16 cellular contexts compared by ENCODE assay signal in genomic region chr10:36473122-36473521, GRCh38.
"Had no signal": no experiment of that assay in that cellular context is flagged by ENCODE, and none has a peak within 500 bp of the region (broad histone marks: within the 10 kb centered on the region; RNA-seq: fewer than 3 reads in every experiment).

No MANE protein-coding gene starts in this region.

- H3K9me3 ChIP-seq: MG63, SK-N-SH had no signal

- H3K36me3 ChIP-seq: MG63 had no signal

- H3K27me3 ChIP-seq: MG63 had no signal

- H3K27ac ChIP-seq: RWPE1 had no signal

- H3K9me2 ChIP-seq: SK-N-SH had no signal

- H3K4me2 ChIP-seq: SK-N-SH had no signal

- DNase-seq: IMR-90, MG63, NCI-H1092 treated with DMSO at 0.1 percent for 48 hours, NCI-H1436, NCI-H187, NCI-H2029, NCI-H2081 treated with DMSO at 0.1 percent for 48 hours, NCI-H2227 treated with DMSO at 0.1 percent for 48 hours, NCI-H524, NCI-H526 treated with DMSO at 0.1 percent for 48 hours, NCI-H748 treated with DMSO at 0.1 percent for 48 hours, SHP77, SK-N-SH, SW 1271 had no signal

- H3K4me3 ChIP-seq: MG63 had no signal

- H3K9ac ChIP-seq: SK-N-SH had no signal

- ATAC-seq: HepG2 had no signal
